Comparison of ENCODE assay signal across 17 cellular contexts in genomic region chr9:3012245-3012644, GRCh38.
DNase-seq lines count a peak whose midpoint lies in the region; ATAC-seq and TF ChIP-seq lines count a peak whose summit lies in the region.
"Had no signal": no experiment of that assay in that cellular context is flagged by ENCODE, and none has a peak within 500 bp of the region (broad histone marks: within the 10 kb centered on the region; RNA-seq: fewer than 3 reads in every experiment).

No MANE protein-coding gene starts in this region.

- ATAC-seq in natural killer cell treated with Interleukin-12 subunit alpha and Interleukin-12 subunit beta and Interleukin-15 and Interleukin-18, amount 100 ng/mL, for 72 hours = no peak
- ATAC-seq in HG03342 (IDR thresholded peaks at IDR 0.05; ENCODE audit: unreplicated experiment) = no peak
- ATAC-seq: HCT116 had no signal

- peak; percentile 18 to 35 for DNase-seq in HL-60 (ENCODE audit: low read depth in 1 of 2, low spot score in 1 of 2)
- peak; percentile 67 for DNase-seq in MV-4-11 (lab: John Stamatoyannopoulos, UW)
- DNase-seq in NCI-H1436 treated with DMSO at 0.1 percent for 48 hours (lab: John Stamatoyannopoulos, UW) = no peak
- no peak for DNase-seq in natural killer cell treated with Interleukin-12 subunit alpha and Interleukin-12 subunit beta and Interleukin-15 and Interleukin-18, amount 100 ng/mL, for 72 hours (ENCODE audit: low spot score)
- DNase-seq: ACHN; BE2C; C1 segment of cervical spinal cord; Caco-2; CD4-positive, CD25-positive, alpha-beta regulatory T cell; CD8-positive, alpha-beta memory T cell; GDM1; GOT3; H7; HFFc6 had no signal

- no peaks in the 10 kb centered on the region for H3K9me3 ChIP-seq in OCI-LY3 (ENCODE audit: insufficient read depth, low read length)
- H3K9me3 ChIP-seq: BE2C, Caco-2 had no signal

- H3K9ac ChIP-seq in OCI-LY3 (ENCODE audit: low read length) = no peak overlapping the region

- H3K27me3 ChIP-seq in HL-60 (ENCODE audit: insufficient read depth, poor library complexity, severe bottlenecking) (no peaks in the 10 kb centered on the region), OCI-LY3 (ENCODE audit: low read depth, low read length) (0 out of 2 replicates have a peak, but pooled peaks cover 4% of the 10 kb centered on the region)
- H3K27me3 ChIP-seq: BE2C had no signal

- H3K4me3 Mint-ChIP-seq in natural killer cell treated with Interleukin-12 subunit alpha and Interleukin-12 subunit beta and Interleukin-15 and Interleukin-18, amount 100 ng/mL, for 72 hours = no peak overlapping the region
- H3K4me3 Mint-ChIP-seq: CD4-positive, CD25-positive, alpha-beta regulatory T cell; CD8-positive, alpha-beta memory T cell; HFFc6 had no signal

- no peak overlapping the region for H3K27ac Mint-ChIP-seq in natural killer cell treated with Interleukin-12 subunit alpha and Interleukin-12 subunit beta and Interleukin-15 and Interleukin-18, amount 100 ng/mL, for 72 hours
- H3K27ac Mint-ChIP-seq: CD4-positive, CD25-positive, alpha-beta regulatory T cell; CD8-positive, alpha-beta memory T cell; HFFc6 had no signal

- peak overlapping the region; percentile 12 for H3K27ac ChIP-seq in HL-60 (replicated peaks)
- no peak overlapping the region for H3K27ac ChIP-seq in OCI-LY3 (ENCODE audit: low read length)

- no peaks in the 10 kb centered on the region for H4K20me1 ChIP-seq in OCI-LY3 (ENCODE audit: insufficient read depth, low read length)

- peaks cover 2% of the 10 kb centered on the region; the same call in 1 of the 2 replicates for H3K4me1 ChIP-seq in OCI-LY3 (ENCODE audit: low read length)
- H3K4me1 ChIP-seq: BE2C had no signal

- H3K9me3 Mint-ChIP-seq in natural killer cell treated with Interleukin-12 subunit alpha and Interleukin-12 subunit beta and Interleukin-15 and Interleukin-18, amount 100 ng/mL, for 72 hours = peaks cover 6% of the 10 kb centered on the region

- H3K27me3 Mint-ChIP-seq in natural killer cell treated with Interleukin-12 subunit alpha and Interleukin-12 subunit beta and Interleukin-15 and Interleukin-18, amount 100 ng/mL, for 72 hours = peaks cover 0 to 5% of the 10 kb centered on the region in 2 donors

- no peaks in the 10 kb centered on the region for H3K79me2 ChIP-seq in OCI-LY3 (ENCODE audit: low read length)

- peak overlapping the region; percentile 22; the same call in 1 of the 2 replicates for H3K4me2 ChIP-seq in OCI-LY3 (ENCODE audit: low read length)

- no peak for TF ChIP-seq CTCF in HL-60 (IDR thresholded peaks at IDR 0.05; ENCODE audit: insufficient read depth, low read length)
- TF ChIP-seq CTCF in OCI-LY3 (IDR thresholded peaks at IDR 0.05; ENCODE audit: low read depth, low read length) = no peak

- H3K4me3 ChIP-seq in HL-60 (replicated peaks; ENCODE audit: insufficient read depth, low read length) (no peak overlapping the region), OCI-LY3 (ENCODE audit: low read length) (no peak overlapping the region)

- H3K4me1 Mint-ChIP-seq in natural killer cell treated with Interleukin-12 subunit alpha and Interleukin-12 subunit beta and Interleukin-15 and Interleukin-18, amount 100 ng/mL, for 72 hours (ENCODE audit: low read depth in 2 of 2) = no peaks in the 10 kb centered on the region
- H3K4me1 Mint-ChIP-seq: CD4-positive, CD25-positive, alpha-beta regulatory T cell; CD8-positive, alpha-beta memory T cell had no signal

- H2AFZ ChIP-seq in OCI-LY3 (ENCODE audit: low read depth, low read length) = no peak overlapping the region

- no peaks in the 10 kb centered on the region for H3K36me3 Mint-ChIP-seq in natural killer cell treated with Interleukin-12 subunit alpha and Interleukin-12 subunit beta and Interleukin-15 and Interleukin-18, amount 100 ng/mL, for 72 hours
- H3K36me3 Mint-ChIP-seq: CD4-positive, CD25-positive, alpha-beta regulatory T cell; CD8-positive, alpha-beta memory T cell had no signal

- no peaks in the 10 kb centered on the region for H3K36me3 ChIP-seq in OCI-LY3 (replicated peaks; ENCODE audit: low read depth, low read length)
- H3K36me3 ChIP-seq: BE2C had no signal

Comparison
In these comparisons a context has a peak if more than half of its experiments do, and no peak if none do; other contexts are left out.
1. DNase-seq: peak in HL-60 (2 of 2) and MV-4-11 (single experiment); none in NCI-H1436 treated with DMSO at 0.1 percent for 48 hours (single experiment) and natural killer cell treated with Interleukin-12 subunit alpha and Interleukin-12 subunit beta and Interleukin-15 and Interleukin-18, amount 100 ng/mL, for 72 hours (single experiment).